ENCODE assay signal across 9 cellular contexts in the genomic region with DNA sequence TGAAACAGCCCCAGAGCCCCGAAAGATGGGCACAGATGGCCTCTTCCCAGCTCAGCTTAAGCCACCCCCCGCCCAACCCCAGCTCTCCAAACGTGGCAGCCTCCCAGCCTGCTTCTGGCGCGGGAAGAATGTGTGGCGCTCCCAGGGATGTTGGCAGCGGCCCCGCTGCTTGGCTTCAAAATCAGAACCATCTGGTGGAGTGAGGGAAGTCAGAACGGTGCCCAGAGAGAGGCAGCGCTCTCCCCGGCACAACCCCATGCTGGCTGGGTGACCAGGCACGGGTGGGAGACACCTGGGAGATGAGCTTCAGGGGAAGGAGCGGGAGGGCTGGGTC.
A peak's percentile ranks its signal among the peaks of the same experiment; 100 is the strongest.
DNase-seq lines count a peak whose midpoint lies in the region; ATAC-seq and TF ChIP-seq lines count a peak whose summit lies in the region.
"Had no signal": no experiment of that assay in that cellular context is flagged by ENCODE, and none has a peak within 500 bp of the region (broad histone marks: within the 10 kb centered on the region; RNA-seq: fewer than 3 reads in every experiment).

No MANE protein-coding gene starts in this region.

- intact Hi-C loops in heart left ventricle (cut with DNase I): loop anchor here in 2 of 10 donors (1.0 to 5.0 kb wide), 2 partner anchors 43 kb away; no protein-coding TSS in a partner anchor

- TF ChIP-seq POLR2A in heart left ventricle (IDR thresholded peaks at IDR 0.05): no peak

- 45 to 55% (median 50%) methylated on average over 9 to 13 of the region's 13 CpGs for WGBS in heart left ventricle, 4 donors

- peak; percentile 97 for ATAC-seq in SK-N-SH treated with all-trans-retinoic acid at 6 μM for 48 hours
- ATAC-seq in heart left ventricle: peak; percentile 91 to 95 (median 92)

- no peaks in the 10 kb centered on the region for H3K36me3 ChIP-seq in heart left ventricle

- H3K27me3 ChIP-seq in heart left ventricle: no peaks in the 10 kb centered on the region

- peak overlapping the region in 10 of 12 donors; percentile 6 to 75 (median 65) for H3K27ac ChIP-seq in heart left ventricle

- DNase-seq in DMS 273 (lab: John Stamatoyannopoulos, UW; ENCODE audit: unreplicated experiment) (peak; percentile 97), heart left ventricle (peak; percentile 77 to 92 (median 81)), putamen (ENCODE audit: low spot score) (peak; percentile 75), GDM1 (lab: John Stamatoyannopoulos, UW) (no peak), retina (no peak), T-helper 9 cell (no peak), NCI-H345 treated with DMSO at 0.1 percent for 48 hours (lab: John Stamatoyannopoulos, UW; ENCODE audit: unreplicated experiment) (no peak)
- DNase-seq: DND-41 had no signal

- H3K4me1 ChIP-seq in heart left ventricle: peaks cover 0 to 28% (median 6%) of the 10 kb centered on the region in 12 donors

- no peaks in the 10 kb centered on the region for H3K9me3 ChIP-seq in heart left ventricle

- H3K4me3 ChIP-seq in heart left ventricle: peak overlapping the region in 2 of 12 donors; percentile 2 to 5

- TF ChIP-seq CTCF in heart left ventricle (IDR thresholded peaks at IDR 0.05): no peak

TF ChIP-seq in SK-N-SH treated with all-trans-retinoic acid at 6 μM for 48 hours, 23 proteins besides CTCF, POLR2A, EP300 and RAD21:
- TF ChIP-seq GLIS3 (CRISPR knock-in tag; IDR thresholded peaks at IDR 0.05) (no peak), CSRNP3 (CRISPR knock-in tag; IDR thresholded peaks at IDR 0.05) (no peak), TCF4 (CRISPR knock-in tag; IDR thresholded peaks at IDR 0.05; ENCODE audit: borderline replicate concordance) (peak; percentile 85), ZNF70 (CRISPR knock-in tag; IDR thresholded peaks at IDR 0.05) (no peak), SNAI2 (CRISPR knock-in tag; IDR thresholded peaks at IDR 0.05) (no peak), TSHZ2 (CRISPR knock-in tag; IDR thresholded peaks at IDR 0.05) (peak; percentile 65), ZFP3 (CRISPR knock-in tag; IDR thresholded peaks at IDR 0.05) (0 out of 2 replicates have a peak, but pooled peaks have one; percentile 37), PPARA (CRISPR knock-in tag; IDR thresholded peaks at IDR 0.05; ENCODE audit: borderline replicate concordance) (no peak)
TF ChIP-seq in SK-N-SH treated with all-trans-retinoic acid at 6 μM for 48 hours: peak in this region for 3.

Comparison
In these comparisons a context has a peak if more than half of its experiments do, and no peak if none do; other contexts are left out.
1. DNase-seq: peak in DMS 273 (single experiment), heart left ventricle (5 of 5) and putamen (single experiment); none in GDM1 (single experiment), retina (single experiment), T-helper 9 cell (single experiment) and NCI-H345 treated with DMSO at 0.1 percent for 48 hours (single experiment).